ENCODE assay signal across 13 cellular contexts in genomic region chr5:1187234-1187949, GRCh38. TPM values are rescaled to one million over a fixed set of nuclear protein-coding genes. Genes with fewer than 3 reads are reported as not detected.
"Had no signal": no experiment of that assay in that cellular context is flagged by ENCODE, and none has a peak within 500 bp of the region (broad histone marks: within the 10 kb centered on the region; RNA-seq: fewer than 3 reads in every experiment).

No MANE protein-coding gene starts in this region.

- H3K27ac Mint-ChIP-seq: activated naive CD4-positive, alpha-beta T cell treated with anti-CD3 and anti-CD28 coated beads for 36 hours; stimulated activated effector memory CD8-positive, alpha-beta T cell treated with anti-CD3 and anti-CD28 coated beads, Interleukin-12 subunit alpha, Interleukin-12 subunit beta, amount 100 ng/mL, for 72 hours had no signal

- H3K4me3 Mint-ChIP-seq: activated naive CD4-positive, alpha-beta T cell treated with anti-CD3 and anti-CD28 coated beads for 36 hours; stimulated activated effector memory CD8-positive, alpha-beta T cell treated with anti-CD3 and anti-CD28 coated beads, Interleukin-12 subunit alpha, Interleukin-12 subunit beta, amount 100 ng/mL, for 72 hours had no signal

- H3K27ac ChIP-seq: colonic mucosa had no signal

- H3K4me1 Mint-ChIP-seq: stimulated activated effector memory CD8-positive, alpha-beta T cell treated with anti-CD3 and anti-CD28 coated beads, Interleukin-12 subunit alpha, Interleukin-12 subunit beta, amount 100 ng/mL, for 72 hours had no signal

- H3K9me3 ChIP-seq: colonic mucosa had no signal

- ATAC-seq: esophagus mucosa; left lobe of liver; stimulated activated effector memory CD8-positive, alpha-beta T cell treated with anti-CD3 and anti-CD28 coated beads, Interleukin-12 subunit alpha, Interleukin-12 subunit beta, amount 100 ng/mL, for 72 hours had no signal

- H3K4me3 ChIP-seq: colonic mucosa had no signal

- H3K9me3 Mint-ChIP-seq: activated naive CD4-positive, alpha-beta T cell treated with anti-CD3 and anti-CD28 coated beads for 36 hours; stimulated activated effector memory CD8-positive, alpha-beta T cell treated with anti-CD3 and anti-CD28 coated beads, Interleukin-12 subunit alpha, Interleukin-12 subunit beta, amount 100 ng/mL, for 72 hours had no signal

- H3K36me3 Mint-ChIP-seq: stimulated activated effector memory CD8-positive, alpha-beta T cell treated with anti-CD3 and anti-CD28 coated beads, Interleukin-12 subunit alpha, Interleukin-12 subunit beta, amount 100 ng/mL, for 72 hours had no signal

- H3K36me3 ChIP-seq: colonic mucosa had no signal

- DNase-seq: activated CD4-positive, alpha-beta T cell treated with anti-CD3 and anti-CD28 coated beads for 1 hour; activated CD4-positive, alpha-beta T cell treated with anti-CD3 and anti-CD28 coated beads, Interleukin-2, amount 50 U/mL, for 4 hours; activated naive CD4-positive, alpha-beta T cell treated with anti-CD3 and anti-CD28 coated beads for 36 hours; activated T-cell treated with anti-CD3 and anti-CD28 coated beads for 4 hours; caudate nucleus; colonic mucosa; mesendoderm; T-helper 1 cell; T1000 had no signal

RNA-seq across cellular contexts. Expression of gene SLC6A19, which starts 14.0 kb away (rescaled TPM):
- total RNA-seq: activated naive CD4-positive, alpha-beta T cell treated with anti-CD3 and anti-CD28 coated beads for 36 hours; esophagus mucosa; osteocyte had no signal

RNA-seq across cellular contexts. Expression of gene SLC6A18, which starts 37.8 kb away (rescaled TPM):
- total RNA-seq: activated naive CD4-positive, alpha-beta T cell treated with anti-CD3 and anti-CD28 coated beads for 36 hours; esophagus mucosa; left lobe of liver; osteocyte had no signal
